Comparison of ENCODE assay signal across 8 cellular contexts in the genomic region with DNA sequence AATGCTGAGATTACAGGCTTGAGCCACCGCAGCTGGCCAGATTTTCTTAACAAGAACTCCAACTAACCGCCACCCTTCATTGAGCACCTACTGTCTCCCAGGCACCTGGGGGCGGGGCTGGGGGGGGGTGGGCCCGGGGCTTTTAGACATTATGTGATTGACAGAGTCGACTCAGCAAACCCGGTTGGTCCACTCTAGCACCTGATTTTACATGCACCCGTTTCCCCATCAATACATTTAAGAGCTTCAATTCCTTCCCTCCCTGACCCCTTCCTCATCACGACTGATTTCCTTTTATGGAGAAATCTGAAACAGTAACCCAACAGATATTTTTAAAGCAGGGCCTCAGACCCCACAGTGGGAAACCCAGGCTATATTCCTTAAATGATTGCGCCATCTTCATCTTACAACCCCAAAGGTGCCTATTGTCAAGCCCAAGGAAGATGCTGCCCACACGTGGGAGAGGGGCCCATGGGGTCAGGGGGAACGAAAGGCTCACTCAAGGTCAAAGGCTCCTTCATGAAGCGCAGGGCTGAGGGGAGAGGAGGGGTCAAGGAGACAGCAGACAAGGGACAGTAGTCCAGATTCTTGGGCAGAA. TPM values are rescaled to one million over a fixed set of nuclear protein-coding genes. Genes with fewer than 3 reads are reported as not detected.
DNase-seq lines count a peak whose midpoint lies in the region; ATAC-seq and TF ChIP-seq lines count a peak whose summit lies in the region.

No MANE protein-coding gene starts in this region.

- H3K9me2 ChIP-seq in neural cell (ENCODE audit: insufficient read depth, low read length): no peaks in the 10 kb centered on the region

- H3K4me3 Mint-ChIP-seq in HFFc6: peak overlapping the region; percentile 5; the same call in 1 of the 2 replicates
- H3K4me3 Mint-ChIP-seq in activated T-helper 2 cell treated with anti-CD3 and anti-CD28 coated beads, Interferon-gamma antibody, Interleukin-2, Interleukin-4, amounts not matched to agents 10 μg/mL and 5 μg/mL and 100 μg/mL, durations not matched to agents 14 hours and 24 hours and 36 hours (ENCODE audit: low read depth): no peak overlapping the region

- TF ChIP-seq CTCF in BJ (IDR thresholded peaks at IDR 0.05; ENCODE audit: insufficient read depth, low read depth, low read length) (no peak), HFFc6 (IDR thresholded peaks at IDR 0.05) (no peak), coronary artery (IDR thresholded peaks at IDR 0.05) (no peak), neural cell (IDR thresholded peaks at IDR 0.05; ENCODE audit: poor library complexity, severe bottlenecking) (no peak)

- no peak overlapping the region for H3K27ac Mint-ChIP-seq in HFFc6
- H3K27ac Mint-ChIP-seq in activated T-helper 2 cell treated with anti-CD3 and anti-CD28 coated beads, Interferon-gamma antibody, Interleukin-2, Interleukin-4, amounts not matched to agents 10 μg/mL and 5 μg/mL and 100 μg/mL, durations not matched to agents 14 hours and 24 hours and 36 hours: no peak overlapping the region

- peak overlapping the region; percentile 95 for H3K27ac ChIP-seq in coronary artery
- H3K27ac ChIP-seq in neural cell (ENCODE audit: low read length): no peak overlapping the region

- CTCF ChIA-PET in BJ (lab: Yijun Ruan, JAX): interaction anchor here (0.6 to 0.8 kb wide), 2 partner anchors 16 to 154 kb away, joined by 3 read pairs; no protein-coding TSS in a partner anchor

- intact Hi-C loops in activated T-helper 2 cell treated with anti-CD3 and anti-CD28 coated beads, Interferon-gamma antibody, Interleukin-2, Interleukin-4, amounts not matched to agents 10 μg/mL and 5 μg/mL and 100 μg/mL, durations not matched to agents 14 hours and 24 hours and 36 hours (cut with micrococcal nuclease): no loop called here

- no peak overlapping the region for H2AFZ ChIP-seq in neural cell (ENCODE audit: low read depth, low read length)

- peak overlapping the region; percentile 54 for H3K4me2 ChIP-seq in neural cell (ENCODE audit: low read length)

- no peak for DNase-seq in BJ (ENCODE audit: low read depth)
- no peak for DNase-seq in HFFc6
- DNase-seq in coronary artery (ENCODE audit: low spot score): no peak
- no peak for DNase-seq in activated T-helper 2 cell treated with anti-CD3 and anti-CD28 coated beads, Interferon-gamma antibody, Interleukin-2, Interleukin-4, amounts not matched to agents 10 μg/mL and 5 μg/mL and 100 μg/mL, durations not matched to agents 14 hours and 24 hours and 36 hours (ENCODE audit: low spot score)
- no peak for DNase-seq in NCI-H187 treated with DMSO at 0.1 percent for 48 hours (lab: John Stamatoyannopoulos, UW)
- no peak for DNase-seq in GDM1 (lab: John Stamatoyannopoulos, UW)

- no peaks in the 10 kb centered on the region for H3K9me3 ChIP-seq in neural cell (ENCODE audit: low read length)

- ATAC-seq in GM21360 (IDR thresholded peaks at IDR 0.05; ENCODE audit: unreplicated experiment): no peak

- H3K36me3 Mint-ChIP-seq in HFFc6 (ENCODE audit: low read depth): no peaks in the 10 kb centered on the region
- no peaks in the 10 kb centered on the region for H3K36me3 Mint-ChIP-seq in activated T-helper 2 cell treated with anti-CD3 and anti-CD28 coated beads, Interferon-gamma antibody, Interleukin-2, Interleukin-4, amounts not matched to agents 10 μg/mL and 5 μg/mL and 100 μg/mL, durations not matched to agents 14 hours and 24 hours and 36 hours (ENCODE audit: low read depth)

- H3K79me2 ChIP-seq in neural cell (replicated peaks; ENCODE audit: insufficient read depth, low read length): peaks cover 13% of the 10 kb centered on the region

- H3K36me3 ChIP-seq in BJ (ENCODE audit: control insufficient read depth, insufficient read depth, low read length) (no peaks in the 10 kb centered on the region), neural cell (ENCODE audit: insufficient read depth, low read length) (no peaks in the 10 kb centered on the region)

- POLR2A ChIA-PET in BJ (lab: Charles Lee): no interaction called here

- peaks cover 2% of the 10 kb centered on the region for H3K27me3 ChIP-seq in BJ (ENCODE audit: control insufficient read depth, insufficient read depth, low read length)
- no peaks in the 10 kb centered on the region for H3K27me3 ChIP-seq in neural cell (ENCODE audit: insufficient read depth, low read depth, low read length)

- no peaks in the 10 kb centered on the region for H4K20me1 ChIP-seq in neural cell (ENCODE audit: insufficient read depth)

- H3F3A ChIP-seq in neural cell (ENCODE audit: insufficient read depth, low read length, poor library complexity, severe bottlenecking): no peaks in the 10 kb centered on the region

- peaks cover 7% of the 10 kb centered on the region for H3K27me3 Mint-ChIP-seq in HFFc6 (ENCODE audit: insufficient read depth)
- peaks cover 31% of the 10 kb centered on the region for H3K27me3 Mint-ChIP-seq in activated T-helper 2 cell treated with anti-CD3 and anti-CD28 coated beads, Interferon-gamma antibody, Interleukin-2, Interleukin-4, amounts not matched to agents 10 μg/mL and 5 μg/mL and 100 μg/mL, durations not matched to agents 14 hours and 24 hours and 36 hours (ENCODE audit: low read depth)

- H3K9me3 Mint-ChIP-seq in HFFc6: no peaks in the 10 kb centered on the region
- H3K9me3 Mint-ChIP-seq in activated T-helper 2 cell treated with anti-CD3 and anti-CD28 coated beads, Interferon-gamma antibody, Interleukin-2, Interleukin-4, amounts not matched to agents 10 μg/mL and 5 μg/mL and 100 μg/mL, durations not matched to agents 14 hours and 24 hours and 36 hours: no peaks in the 10 kb centered on the region

- H3K9ac ChIP-seq in neural cell (ENCODE audit: low read length): no peak overlapping the region

- no peak for TF ChIP-seq EP300 in neural cell (conservative IDR thresholded peaks at IDR 0.05; ENCODE audit: poor library complexity, severe bottlenecking)

- H3K4me3 ChIP-seq in BJ (ENCODE audit: low read depth, low read length) (peak overlapping the region; percentile 88), coronary artery (peak overlapping the region; percentile 91), neural cell (ENCODE audit: low read length) (peak overlapping the region; percentile 92)

- TF ChIP-seq RAD21 in neural cell (conservative IDR thresholded peaks at IDR 0.05): no peak

- H3K4me1 Mint-ChIP-seq in HFFc6 (ENCODE audit: low read depth): peaks cover 6% of the 10 kb centered on the region; the same call in 1 of the 2 replicates
- H3K4me1 Mint-ChIP-seq in activated T-helper 2 cell treated with anti-CD3 and anti-CD28 coated beads, Interferon-gamma antibody, Interleukin-2, Interleukin-4, amounts not matched to agents 10 μg/mL and 5 μg/mL and 100 μg/mL, durations not matched to agents 14 hours and 24 hours and 36 hours (ENCODE audit: low read depth): peaks cover 3% of the 10 kb centered on the region

TF ChIP-seq in neural cell, 6 proteins besides CTCF, POLR2A, EP300 and RAD21:
- TF ChIP-seq EZH2 (IDR thresholded peaks at IDR 0.05; ENCODE audit: borderline replicate concordance, insufficient read depth, low read length, poor library complexity, severe bottlenecking) (no peak), TAF1 (IDR thresholded peaks at IDR 0.05; ENCODE audit: low read depth) (no peak), POLR2AphosphoS5 (IDR thresholded peaks at IDR 0.05) (no peak), SMC3 (conservative IDR thresholded peaks at IDR 0.05; ENCODE audit: poor library complexity) (no peak), REST (IDR thresholded peaks at IDR 0.05; ENCODE audit: borderline replicate concordance) (no peak), MXI1 (conservative IDR thresholded peaks at IDR 0.05; ENCODE audit: poor library complexity, severe bottlenecking) (no peak)

RNA-seq across cellular contexts. Expression of gene INSR, which starts 1.8 kb away (rescaled TPM):
- 4.1 and 5.7 TPM in 2 replicates for polyA plus RNA-seq in BJ (2011; rRNA removed)
- polyA minus RNA-seq in BJ (2011; rRNA and poly(A)+ RNA removed): 46.5 and 56.3 TPM in 2 replicates
- total RNA-seq in HFFc6 (2021; fragmentation: NEBNext Ultra II Directional; extraction: Animal tissue kit (Norgen Biotek cat#: 25700)): 1 to 10 TPM; 2.1 to 6.3 (median 2.5) TPM
- polyA plus RNA-seq in neural cell: 16.0 and 19.6 TPM in 2 replicates
- polyA minus RNA-seq in neural cell: 84.3 and 95.7 TPM in 2 replicates
- total RNA-seq in activated T-helper 2 cell treated with anti-CD3 and anti-CD28 coated beads, Interferon-gamma antibody, Interleukin-2, Interleukin-4, amounts not matched to agents 10 μg/mL and 5 μg/mL and 100 μg/mL, durations not matched to agents 14 hours and 24 hours and 36 hours: 2.4 TPM in 2 replicates

RNA-seq across cellular contexts. Expression of gene ARHGEF18, which starts 56.3 kb away (rescaled TPM):
- polyA plus RNA-seq in BJ (2011; rRNA removed) (8.6 and 12.7 TPM in 2 replicates), neural cell (22.7 and 33.6 TPM in 2 replicates)
- 7.8 and 19.2 TPM in 2 replicates for polyA minus RNA-seq in BJ (2011; rRNA and poly(A)+ RNA removed)
- 10 to 100 TPM; 32.1 to 39.8 (median 35.7) TPM for total RNA-seq in HFFc6 (2021; fragmentation: NEBNext Ultra II Directional; extraction: Animal tissue kit (Norgen Biotek cat#: 25700))
- 48.0 and 53.3 TPM in 2 replicates for polyA minus RNA-seq in neural cell
- total RNA-seq in activated T-helper 2 cell treated with anti-CD3 and anti-CD28 coated beads, Interferon-gamma antibody, Interleukin-2, Interleukin-4, amounts not matched to agents 10 μg/mL and 5 μg/mL and 100 μg/mL, durations not matched to agents 14 hours and 24 hours and 36 hours: 42.5 and 44.4 TPM in 2 replicates
